ENCODE assay signal across 8 cellular contexts in the genomic region with DNA sequence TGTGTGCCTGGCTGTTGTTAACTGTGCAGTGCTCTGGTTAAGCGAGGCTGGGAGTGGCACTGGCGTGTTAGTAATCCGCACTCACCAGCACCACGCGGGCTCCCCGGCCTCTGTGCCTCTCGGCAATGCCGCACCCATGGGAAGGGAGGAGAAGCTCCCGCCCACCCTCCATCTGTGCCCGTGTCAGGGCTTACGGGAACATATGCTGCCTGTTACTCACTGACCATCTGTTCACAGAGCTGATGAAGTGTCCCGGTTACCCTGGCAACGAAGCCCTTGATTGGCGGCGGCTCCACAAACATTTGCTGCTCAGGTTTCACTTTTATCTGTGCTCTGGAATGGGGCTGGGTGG.
A peak's percentile ranks its signal among the peaks of the same experiment; 100 is the strongest.
DNase-seq lines count a peak whose midpoint lies in the region; ATAC-seq and TF ChIP-seq lines count a peak whose summit lies in the region.

No MANE protein-coding gene starts in this region.

- peaks cover 3% of the 10 kb centered on the region for H3K36me3 Mint-ChIP-seq in activated CD4-positive, alpha-beta T cell treated with anti-CD3 and anti-CD28 coated beads for 36 hours (ENCODE audit: low read depth)

- no peak overlapping the region for H3K27ac Mint-ChIP-seq in activated CD4-positive, alpha-beta T cell treated with anti-CD3 and anti-CD28 coated beads for 36 hours

- peaks cover 10% of the 10 kb centered on the region in 2 donors for H3K4me1 ChIP-seq in duodenal mucosa (ENCODE audit: control insufficient read depth in 1 of 2, insufficient read depth in 2 of 2, low read length in 2 of 2)
- peaks cover 0 to 6% of the 10 kb centered on the region in 2 donors for H3K4me1 ChIP-seq in lung (ENCODE audit: control insufficient read depth in 2 of 2, insufficient read depth in 2 of 2, low read length in 2 of 2)

- 4 to 5% methylated on average over 15 of the region's 15 CpGs for WGBS in lung, 2 donors

- POLR2A ChIA-PET in activated CD4-positive, alpha-beta T cell treated with anti-CD3 and anti-CD28 coated beads for 36 hours (lab: Charles Lee) = no interaction called here

- H3K9me3 Mint-ChIP-seq in activated CD4-positive, alpha-beta T cell treated with anti-CD3 and anti-CD28 coated beads for 36 hours (ENCODE audit: low read depth) = peaks cover 6% of the 10 kb centered on the region

- H3K4me3 ChIP-seq in duodenal mucosa (ENCODE audit: low read depth in 1 of 2, low read length in 2 of 2) (peak overlapping the region; percentile 26 to 45), lung (no peak overlapping the region)

- H3K36me3 ChIP-seq in duodenal mucosa (ENCODE audit: control insufficient read depth in 1 of 2, insufficient read depth in 2 of 2, low read length in 2 of 2) (no peaks in the 10 kb centered on the region), lung (ENCODE audit: control insufficient read depth in 2 of 2, insufficient read depth in 2 of 2, low read length in 2 of 2) (no peaks in the 10 kb centered on the region)

- peak; percentile 94 for ATAC-seq in activated CD4-positive, alpha-beta T cell treated with anti-CD3 and anti-CD28 coated beads for 36 hours
- ATAC-seq in HG02642 (IDR thresholded peaks at IDR 0.05; ENCODE audit: poor library complexity, unreplicated experiment) = peak; percentile 94
- peak; percentile 91 for ATAC-seq in lung (ENCODE audit: insufficient read depth, low FRiP score)

- H3K4me3 Mint-ChIP-seq in activated CD4-positive, alpha-beta T cell treated with anti-CD3 and anti-CD28 coated beads for 36 hours = no peak overlapping the region

- no peak overlapping the region for H3K9ac ChIP-seq in duodenal mucosa (ENCODE audit: low read depth in 1 of 2, low read length in 2 of 2)

- no peaks in the 10 kb centered on the region for H3K9me3 ChIP-seq in duodenal mucosa (ENCODE audit: control insufficient read depth in 1 of 2, low read length in 2 of 2)
- peaks cover 0 to 3% of the 10 kb centered on the region in 2 donors for H3K9me3 ChIP-seq in lung (ENCODE audit: control insufficient read depth in 2 of 2, insufficient read depth in 1 of 2, low read length in 1 of 2)

- no peaks in the 10 kb centered on the region for H3K4me1 Mint-ChIP-seq in activated CD4-positive, alpha-beta T cell treated with anti-CD3 and anti-CD28 coated beads for 36 hours

- peak; percentile 71 for DNase-seq in activated CD4-positive, alpha-beta T cell treated with anti-CD3 and anti-CD28 coated beads for 36 hours
- no peak for DNase-seq in activated CD4-positive, alpha-beta T cell treated with anti-CD3 and anti-CD28 coated beads, Interleukin-2, amount 50 U/mL, for 4 hours
- peak; percentile 100 for DNase-seq in NCI-H1105 (lab: John Stamatoyannopoulos, UW)
- peak; percentile 96 for DNase-seq in SW480 (ENCODE audit: low spot score)
- DNase-seq in lung (ENCODE audit: low spot score) = peak; percentile 86
- peak; percentile 22 to 51 for DNase-seq in stimulated activated CD8-positive, alpha-beta memory T cell treated with anti-CD3 and anti-CD28 coated beads, Interleukin-2, amount 100 ng/mL, for 48 hours (ENCODE audit: low read depth in 2 of 2)

- H3K27me3 ChIP-seq in duodenal mucosa (ENCODE audit: control insufficient read depth in 1 of 2, insufficient read depth in 2 of 2, low read length in 2 of 2) = peaks cover 0 to 9% of the 10 kb centered on the region in 2 donors
- H3K27me3 ChIP-seq in lung (ENCODE audit: control insufficient read depth, insufficient read depth) = no peaks in the 10 kb centered on the region

- TF ChIP-seq CTCF in lung (IDR thresholded peaks at IDR 0.05; ENCODE audit: control extremely low read depth, extremely low read depth) = no peak

- no peak overlapping the region for H3K27ac ChIP-seq in duodenal mucosa (ENCODE audit: low read depth, low read length)
- no peak overlapping the region for H3K27ac ChIP-seq in lung (ENCODE audit: low read depth in 1 of 2, low read length in 1 of 2)

- CTCF ChIA-PET in activated CD4-positive, alpha-beta T cell treated with anti-CD3 and anti-CD28 coated beads for 36 hours (lab: Charles Lee) = no interaction called here

- peaks cover 5% of the 10 kb centered on the region for H3K27me3 Mint-ChIP-seq in activated CD4-positive, alpha-beta T cell treated with anti-CD3 and anti-CD28 coated beads for 36 hours

- intact Hi-C loops in activated CD4-positive, alpha-beta T cell treated with anti-CD3 and anti-CD28 coated beads for 36 hours (cut with DNase I, micrococcal nuclease) = no loop called here

Comparison
In these comparisons a context has a peak if more than half of its experiments do, and no peak if none do; other contexts are left out.
1. DNase-seq: peak in activated CD4-positive, alpha-beta T cell treated with anti-CD3 and anti-CD28 coated beads for 36 hours (single experiment), NCI-H1105 (single experiment), SW480 (single experiment), lung (single experiment) and stimulated activated CD8-positive, alpha-beta memory T cell treated with anti-CD3 and anti-CD28 coated beads, Interleukin-2, amount 100 ng/mL, for 48 hours (2 of 2); none in activated CD4-positive, alpha-beta T cell treated with anti-CD3 and anti-CD28 coated beads, Interleukin-2, amount 50 U/mL, for 4 hours (0 of 2).
2. Peak in every context shown above with its lines, with median percentiles within 50 percentile points of each other: ATAC-seq.